ENCODE assay signal across 19 cellular contexts in the genomic region with DNA sequence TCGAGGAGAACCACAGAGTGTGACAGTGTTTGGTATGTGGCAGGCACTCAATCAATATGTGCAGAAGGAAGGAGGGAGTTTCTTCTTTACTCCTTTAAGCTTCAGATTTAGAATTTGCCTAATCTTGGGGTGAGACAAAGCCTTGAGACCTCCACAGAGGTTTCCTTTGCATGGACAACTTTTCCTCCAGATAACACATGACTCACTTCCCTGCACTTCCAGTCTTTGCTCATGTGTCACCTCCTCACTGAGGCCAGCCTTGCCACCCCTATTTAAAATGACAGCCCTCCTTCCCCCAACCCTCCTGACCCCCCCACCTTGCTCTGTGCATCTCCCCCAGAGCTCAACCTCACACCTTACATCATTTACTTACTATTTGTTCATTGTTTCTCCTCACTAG. TPM values are rescaled to one million over a fixed set of nuclear protein-coding genes. Genes with fewer than 3 reads are reported as not detected.
DNase-seq lines count a peak whose midpoint lies in the region.
"Had no signal": no experiment of that assay in that cellular context is flagged by ENCODE, and none has a peak within 500 bp of the region (broad histone marks: within the 10 kb centered on the region; RNA-seq: fewer than 3 reads in every experiment).

No MANE protein-coding gene starts in this region.

- peaks cover 19% of the 10 kb centered on the region for H3K4me1 ChIP-seq in mesodermal cell (ENCODE audit: control insufficient read depth, insufficient read depth, low read length, poor library complexity, severe bottlenecking)
- H3K4me1 ChIP-seq: SJSA1, upper lobe of left lung had no signal

- peak overlapping the region; percentile 68 for H3K27ac ChIP-seq in mesodermal cell (ENCODE audit: low read depth, low read length, severe bottlenecking)
- H3K27ac ChIP-seq: SJSA1, upper lobe of left lung had no signal

- no peaks in the 10 kb centered on the region for H3K36me3 ChIP-seq in mesodermal cell (ENCODE audit: control insufficient read depth, insufficient read depth, low read length)
- H3K36me3 ChIP-seq: SJSA1, upper lobe of left lung had no signal

- H3K9me3 ChIP-seq in mesodermal cell (ENCODE audit: control insufficient read depth, low read length) = no peaks in the 10 kb centered on the region

- H3K4me3 ChIP-seq in mesodermal cell (ENCODE audit: extremely low read depth, insufficient read depth, low read length, poor library complexity, severe bottlenecking) = no peak overlapping the region
- H3K4me3 ChIP-seq: SJSA1, upper lobe of left lung had no signal

- WGBS in mesodermal cell (ENCODE audit: insufficient coverage in 2 of 2), 2 experiments = no CpG with 5 or more reads among the region's 1 CpG

- peak; percentile 57 for DNase-seq in Daoy (ENCODE audit: low read depth)
- peak; percentile 18 for DNase-seq in M059J (ENCODE audit: low read depth)
- DNase-seq in dermis blood vessel endothelial cell = peak; percentile 79
- no peak for DNase-seq in NCI-H748 treated with DMSO at 0.1 percent for 48 hours (lab: John Stamatoyannopoulos, UW)
- DNase-seq in stimulated activated CD4-positive, alpha-beta T cell treated with anti-CD3 and anti-CD28 coated beads, Interleukin-1b, Interleukin-23, amount 100 ng/mL, for 48 hours = no peak
- no peak for DNase-seq in NCI-H1930 (lab: John Stamatoyannopoulos, UW)
- no peak for DNase-seq in activated CD4-positive, alpha-beta T cell treated with anti-CD3 and anti-CD28 coated beads for 48 hours
- DNase-seq: activated CD4-positive, alpha-beta T cell treated with anti-CD3 and anti-CD28 coated beads for 36 hours; CD8-positive, alpha-beta memory T cell; central memory CD4-positive, alpha-beta T cell; DMS79 treated with DMSO at 0.1 percent for 48 hours; effector CD8-positive, alpha-beta T cell; HCEC 1CT; KBM-7; stimulated activated naive CD8-positive, alpha-beta T cell treated with anti-CD3 and anti-CD28 coated beads, Interleukin-15, amount 100 ng/mL, for 72 hours; upper lobe of left lung had no signal

RNA-seq across cellular contexts. Expression of a gene that starts 17.4 kb away (rescaled TPM):
- 0.54 and 0.74 TPM in 2 replicates for total RNA-seq in Daoy (2014; rRNA removed; shearing (Covaris generic))
- not detected in 2 replicates for total RNA-seq in M059J (2014; rRNA removed; shearing (Covaris generic))
- 0.34 and 0.60 TPM in 2 replicates for total RNA-seq in dermis blood vessel endothelial cell
- 3.0 TPM for polyA plus RNA-seq in mesodermal cell (2013, experiment 1 of 2)
- polyA plus RNA-seq in mesodermal cell (2013, experiment 2 of 2) = 1.6 TPM
- total RNA-seq: SJSA1 had no signal
- polyA plus RNA-seq: AG04450; CD8-positive, alpha-beta memory T cell had no signal

Comparison
In these comparisons a context has a peak if more than half of its experiments do, and no peak if none do; other contexts are left out.
1. DNase-seq: peak in Daoy (single experiment), M059J (single experiment) and dermis blood vessel endothelial cell (single experiment); none in NCI-H748 treated with DMSO at 0.1 percent for 48 hours (single experiment), stimulated activated CD4-positive, alpha-beta T cell treated with anti-CD3 and anti-CD28 coated beads, Interleukin-1b, Interleukin-23, amount 100 ng/mL, for 48 hours (single experiment), NCI-H1930 (0 of 2) and activated CD4-positive, alpha-beta T cell treated with anti-CD3 and anti-CD28 coated beads for 48 hours (single experiment).